In genomic region chr5:172417983-172418630, GRCh38 we compare ENCODE assay signal across 8 cellular contexts. TPM values are rescaled to one million over a fixed set of nuclear protein-coding genes. Genes with fewer than 3 reads are reported as not detected.
A peak's percentile ranks its signal among the peaks of the same experiment; 100 is the strongest.
DNase-seq lines count a peak whose midpoint lies in the region; ATAC-seq, FAIRE-seq and TF ChIP-seq lines count a peak whose summit lies in the region.

No MANE protein-coding gene starts in this region.

- H3K9me1 ChIP-seq in keratinocyte (ENCODE audit: control insufficient read depth, extremely low read depth, insufficient read depth, low read length), result no peaks in the 10 kb centered on the region

- dilution Hi-C loops in keratinocyte (cut with MboI; ENCODE audit: extremely low pct_ligation_motif_present, low sequenced_read_pairs), result no loop called here

- FAIRE-seq in H54 (lab: Jason Lieb, UNC), result no peak
- peak; percentile 84 for FAIRE-seq in keratinocyte (lab: Jason Lieb, UNC)

- in situ Hi-C loops in brain microvascular endothelial cell (cut with HindIII; ENCODE audit: low pct_ligation_motif_present, low sequenced_read_pairs), result no loop called here

- H2AFZ ChIP-seq in keratinocyte (ENCODE audit: control insufficient read depth, low read length), result no peak overlapping the region

- TF ChIP-seq CTCF in brain microvascular endothelial cell (IDR thresholded peaks at IDR 0.05; ENCODE audit: low read depth, low read length, missing control alignments) (no peak), keratinocyte (optimal IDR thresholded peaks at IDR 0.05 in 1 of 3, IDR thresholded peaks at IDR 0.05 in 1 of 3, conservative IDR thresholded peaks at IDR 0.05 in 1 of 3; ENCODE audit: extremely low read depth in 1 of 3, insufficient read depth in 2 of 3, low read length in 3 of 3) (no peak)

- peak overlapping the region; percentile 77 for H3K4me2 ChIP-seq in keratinocyte (ENCODE audit: control insufficient read depth, extremely low read depth, insufficient read depth, low read depth, low read length)

- H3K79me2 ChIP-seq in keratinocyte (ENCODE audit: control insufficient read depth, insufficient read depth, low read length), result no peaks in the 10 kb centered on the region

- peak overlapping the region; percentile 65 for H3K9ac ChIP-seq in keratinocyte (ENCODE audit: control insufficient read depth, extremely low read depth, insufficient read depth, low read length)

- H3K27ac ChIP-seq in brain microvascular endothelial cell (peak overlapping the region; percentile 55), keratinocyte (ENCODE audit: control insufficient read depth, insufficient read depth, low read length) (peak overlapping the region; percentile 79), skin epidermis (peak overlapping the region in 20 of 21 experiments; percentile 20 to 93 (median 76))

- H3K27me3 ChIP-seq in brain microvascular endothelial cell (replicated peaks) (no peaks in the 10 kb centered on the region), keratinocyte (ENCODE audit: control insufficient read depth, extremely low read depth, insufficient read depth, low read length) (no peaks in the 10 kb centered on the region)

- H4K20me1 ChIP-seq in keratinocyte (ENCODE audit: control insufficient read depth, extremely low read depth, insufficient read depth, low read length), result peaks cover 11% of the 10 kb centered on the region

- peak; percentile 46 for DNase-seq in H54 (ENCODE audit: insufficient read length, low spot score)
- DNase-seq in brain microvascular endothelial cell, result peak; percentile 85
- DNase-seq in keratinocyte (ENCODE audit: low read depth, low spot score), result no peak
- DNase-seq in COLO668 (lab: John Stamatoyannopoulos, UW; ENCODE audit: unreplicated experiment), result no peak
- no peak for DNase-seq in NCI-H2081 treated with DMSO at 0.1 percent for 48 hours (lab: John Stamatoyannopoulos, UW)

- TF ChIP-seq POLR2A in H54 (IDR thresholded peaks at IDR 0.05; ENCODE audit: low read depth, low read length), result no peak

- peaks cover 65% of the 10 kb centered on the region for H3K4me1 ChIP-seq in keratinocyte (ENCODE audit: control insufficient read depth, extremely low read depth, insufficient read depth, low read length)

- H3K4me3 ChIP-seq in brain microvascular endothelial cell (ENCODE audit: low read depth, low read length) (no peak overlapping the region), keratinocyte (ENCODE audit: control insufficient read depth in 2 of 3, extremely low read depth in 1 of 3, insufficient read depth in 2 of 3, low read depth in 1 of 3, low read length in 3 of 3) (peak overlapping the region in 2 of 3 experiments; percentile 10 to 16), skin epidermis (no peak overlapping the region)

- no peak for ATAC-seq in HG02973 (IDR thresholded peaks at IDR 0.05; ENCODE audit: unreplicated experiment)
- ATAC-seq in GM21515 (IDR thresholded peaks at IDR 0.05; ENCODE audit: unreplicated experiment), result no peak

- H3K36me3 ChIP-seq in brain microvascular endothelial cell (replicated peaks) (peaks cover 29% of the 10 kb centered on the region), keratinocyte (ENCODE audit: control insufficient read depth in 2 of 2, extremely low read depth in 1 of 2, insufficient read depth in 2 of 2, low read length in 2 of 2) (peaks cover 2 to 8% of the 10 kb centered on the region in 2 experiments)

- no peaks in the 10 kb centered on the region for H3K9me3 ChIP-seq in keratinocyte (ENCODE audit: control insufficient read depth, low read depth, low read length)

RNA-seq across cellular contexts. Expression of gene SH3PXD2B, which starts 36.2 kb away (rescaled TPM):
- polyA plus RNA-seq in keratinocyte, result 17.3 to 17.9 TPM (median 17.6 TPM) in 3 replicates
- polyA plus RNA-seq in keratinocyte (2011; ENCODE audit: low read depth), result 5.2 TPM
- polyA plus RNA-seq in keratinocyte (2011; cell fraction: cytosol; rRNA removed), result 13.7 and 14.4 TPM in 2 replicates
- 32.5 and 36.6 TPM in 2 replicates for polyA plus RNA-seq in keratinocyte (2011; cell fraction: nucleus; rRNA removed)
- 12.3 and 19.7 TPM in 2 replicates for polyA plus RNA-seq in keratinocyte (2012; ENCODE audit: low replicate concordance)
- 25.1 to 32.8 TPM (median 25.9 TPM) in 3 replicates for polyA minus RNA-seq in keratinocyte
- polyA minus RNA-seq in keratinocyte (2011; cell fraction: cytosol; rRNA and poly(A)+ RNA removed), result 21.7 TPM
- polyA minus RNA-seq in keratinocyte (2011; cell fraction: nucleus; rRNA and poly(A)+ RNA removed), result 27.1 and 42.1 TPM in 2 replicates

Comparison
In these comparisons a context has a peak if more than half of its experiments do, and no peak if none do; other contexts are left out.
1. DNase-seq: peak in H54 (single experiment) and brain microvascular endothelial cell (single experiment); none in keratinocyte (single experiment), COLO668 (single experiment) and NCI-H2081 treated with DMSO at 0.1 percent for 48 hours (single experiment).
2. H3K4me3 ChIP-seq: peak in keratinocyte (2 of 3); none in brain microvascular endothelial cell (single experiment) and skin epidermis (0 of 7).
3. Peak in every context shown above with its lines, with median percentiles within 50 percentile points of each other: H3K27ac ChIP-seq.